Comparison of ENCODE assay signal across 17 cellular contexts in the genomic region with DNA sequence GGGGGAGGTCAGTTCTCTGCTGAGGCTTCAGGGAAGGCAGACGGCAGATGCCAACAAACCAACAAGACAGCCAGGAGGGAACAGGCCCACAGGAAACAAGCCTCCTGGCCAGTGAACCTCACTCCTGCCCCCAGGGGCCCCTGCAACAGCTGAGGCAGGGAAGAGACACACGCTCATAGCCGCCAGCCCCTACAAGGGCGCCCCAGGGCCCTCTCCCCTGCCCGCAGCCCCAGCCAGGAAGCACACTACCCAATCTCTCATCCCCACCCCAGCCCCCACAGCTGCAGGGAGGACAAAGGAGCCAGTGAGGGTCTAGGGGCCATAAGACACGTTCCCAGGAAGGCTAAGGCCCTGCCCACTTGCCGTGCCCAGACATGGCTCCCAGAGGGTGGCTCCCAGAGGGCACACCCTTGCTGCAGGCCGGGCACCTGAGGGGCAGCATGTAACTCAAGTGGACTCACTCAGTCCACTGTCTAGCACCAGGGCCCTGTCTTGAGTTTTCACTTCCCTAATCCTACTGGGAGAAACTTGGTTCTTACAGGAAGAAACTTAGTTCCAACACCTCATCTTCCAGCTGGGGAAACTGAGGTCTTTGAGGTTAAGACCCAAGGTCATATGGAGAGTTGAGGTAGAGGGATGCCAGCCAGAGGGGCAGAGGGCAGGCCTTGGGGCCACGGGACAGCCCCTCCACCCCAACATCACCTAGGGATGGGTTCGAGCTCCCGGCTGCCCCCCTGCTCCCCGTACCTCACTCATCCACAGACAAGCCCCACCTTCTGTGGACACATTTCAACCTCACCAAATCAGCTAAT. TPM values are rescaled to one million over a fixed set of nuclear protein-coding genes. Genes with fewer than 3 reads are reported as not detected.
DNase-seq lines count a peak whose midpoint lies in the region; ATAC-seq and TF ChIP-seq lines count a peak whose summit lies in the region.
"Had no signal": no experiment of that assay in that cellular context is flagged by ENCODE, and none has a peak within 500 bp of the region (broad histone marks: within the 10 kb centered on the region; RNA-seq: fewer than 3 reads in every experiment).

No MANE protein-coding gene starts in this region.

- no peaks in the 10 kb centered on the region for H3K27me3 Mint-ChIP-seq in activated CD4-positive, alpha-beta T cell treated with anti-CD3 and anti-CD28 coated beads for 36 hours
- H3K27me3 Mint-ChIP-seq in activated naive CD8-positive, alpha-beta T cell treated with anti-CD3 and anti-CD28 coated beads, Interleukin-2, amount 10 ng/mL, durations not matched to agents 7 days and 5 days, result no peaks in the 10 kb centered on the region
- H3K27me3 Mint-ChIP-seq in natural killer cell treated with Interleukin-12 subunit alpha and Interleukin-12 subunit beta and Interleukin-15 and Interleukin-18, amount 100 ng/mL, for 72 hours, result no peaks in the 10 kb centered on the region

- DNase-seq in activated CD4-positive, alpha-beta T cell treated with anti-CD3 and anti-CD28 coated beads for 36 hours, result no peak
- no peak for DNase-seq in activated CD4-positive, alpha-beta T cell treated with anti-CD3 and anti-CD28 coated beads for 1 hour
- DNase-seq in activated naive CD8-positive, alpha-beta T cell treated with anti-CD3 and anti-CD28 coated beads, Interleukin-2, amount 10 ng/mL, durations not matched to agents 7 days and 5 days, result no peak
- DNase-seq in natural killer cell treated with Interleukin-12 subunit alpha and Interleukin-12 subunit beta and Interleukin-15 and Interleukin-18, amount 100 ng/mL, for 72 hours (ENCODE audit: low spot score), result no peak
- DNase-seq in T-helper 9 cell (no peak), DMS53 treated with DMSO at 0.1 percent for 48 hours (lab: John Stamatoyannopoulos, UW; ENCODE audit: unreplicated experiment) (no peak), MM.1S (no peak)
- DNase-seq: Calu3; effector CD4-positive, alpha-beta T cell; H7; NCI-H1436; NCI-H446; OCI-M1; stimulated activated naive CD4-positive, alpha-beta T cell treated with Interleukin-2 at 50 U/mL for 16 hours had no signal

- no peaks in the 10 kb centered on the region for H3F3A ChIP-seq in MM.1S (ENCODE audit: insufficient read depth, low read length)

- no peaks in the 10 kb centered on the region for H3K79me2 ChIP-seq in MM.1S (ENCODE audit: low read length)

- intact Hi-C loops in activated CD4-positive, alpha-beta T cell treated with anti-CD3 and anti-CD28 coated beads for 36 hours (cut with DNase I, micrococcal nuclease), result no loop called here

- H3K27me3 ChIP-seq in MM.1S (replicated peaks; ENCODE audit: insufficient read depth, low read length), result no peaks in the 10 kb centered on the region
- H3K27me3 ChIP-seq: vagina had no signal

- no peaks in the 10 kb centered on the region for H3K9me2 ChIP-seq in MM.1S (replicated peaks; ENCODE audit: insufficient read depth, low read length)

- H3K4me3 Mint-ChIP-seq in activated CD4-positive, alpha-beta T cell treated with anti-CD3 and anti-CD28 coated beads for 36 hours, result peak overlapping the region; percentile 43
- H3K4me3 Mint-ChIP-seq in activated naive CD8-positive, alpha-beta T cell treated with anti-CD3 and anti-CD28 coated beads, Interleukin-2, amount 10 ng/mL, durations not matched to agents 7 days and 5 days, result peak overlapping the region; percentile 95
- peak overlapping the region; percentile 87 for H3K4me3 Mint-ChIP-seq in natural killer cell treated with Interleukin-12 subunit alpha and Interleukin-12 subunit beta and Interleukin-15 and Interleukin-18, amount 100 ng/mL, for 72 hours

- H3K9ac ChIP-seq in MM.1S (ENCODE audit: low read length), result no peak overlapping the region

- no peaks in the 10 kb centered on the region for H3K4me1 ChIP-seq in MM.1S (ENCODE audit: low read length)
- H3K4me1 ChIP-seq: A549, vagina had no signal

- no peak overlapping the region for H3K4me3 ChIP-seq in MM.1S (ENCODE audit: low read length)
- H3K4me3 ChIP-seq: A549, vagina had no signal

- ATAC-seq in activated CD4-positive, alpha-beta T cell treated with anti-CD3 and anti-CD28 coated beads for 36 hours, result peak; percentile 12
- peak; percentile 23 for ATAC-seq in HG03432 (IDR thresholded peaks at IDR 0.05; ENCODE audit: unreplicated experiment)
- peak; percentile 20 for ATAC-seq in activated naive CD8-positive, alpha-beta T cell treated with anti-CD3 and anti-CD28 coated beads, Interleukin-2, amount 10 ng/mL, durations not matched to agents 7 days and 5 days (ENCODE audit: low read depth)
- peak; percentile 43 to 48 for ATAC-seq in natural killer cell treated with Interleukin-12 subunit alpha and Interleukin-12 subunit beta and Interleukin-15 and Interleukin-18, amount 100 ng/mL, for 72 hours
- ATAC-seq: A549 had no signal

- CTCF ChIA-PET in activated CD4-positive, alpha-beta T cell treated with anti-CD3 and anti-CD28 coated beads for 36 hours (lab: Charles Lee), result no interaction called here

- H3K27ac ChIP-seq in MM.1S (ENCODE audit: low read length), result no peak overlapping the region
- H3K27ac ChIP-seq: A549, vagina had no signal

- no peaks in the 10 kb centered on the region for H3K9me3 ChIP-seq in MM.1S (replicated peaks; ENCODE audit: insufficient read depth, low read length)
- H3K9me3 ChIP-seq: A549, vagina had no signal

- no peaks in the 10 kb centered on the region for H4K20me1 ChIP-seq in MM.1S (ENCODE audit: insufficient read depth, low read length)

- H3K36me3 Mint-ChIP-seq in activated CD4-positive, alpha-beta T cell treated with anti-CD3 and anti-CD28 coated beads for 36 hours (ENCODE audit: low read depth), result no peaks in the 10 kb centered on the region
- peaks cover 5% of the 10 kb centered on the region for H3K36me3 Mint-ChIP-seq in activated naive CD8-positive, alpha-beta T cell treated with anti-CD3 and anti-CD28 coated beads, Interleukin-2, amount 10 ng/mL, durations not matched to agents 7 days and 5 days
- no peaks in the 10 kb centered on the region for H3K36me3 Mint-ChIP-seq in natural killer cell treated with Interleukin-12 subunit alpha and Interleukin-12 subunit beta and Interleukin-15 and Interleukin-18, amount 100 ng/mL, for 72 hours

- POLR2A ChIA-PET in activated CD4-positive, alpha-beta T cell treated with anti-CD3 and anti-CD28 coated beads for 36 hours (lab: Charles Lee), result no interaction called here
- POLR2A ChIA-PET in activated naive CD8-positive, alpha-beta T cell treated with anti-CD3 and anti-CD28 coated beads, Interleukin-2, amount 10 ng/mL, durations not matched to agents 7 days and 5 days (lab: Charles Lee), result interaction anchor here (0.7 to 1.6 kb wide), 7 partner anchors 9 to 278 kb away, joined by 3 to 7 read pairs (median 3); partner anchors contain the start of gene PRADC1

- H2AFZ ChIP-seq in MM.1S (ENCODE audit: low read length), result no peak overlapping the region

- no peaks in the 10 kb centered on the region for H3K36me3 ChIP-seq in MM.1S (replicated peaks; ENCODE audit: insufficient read depth, low read length)
- H3K36me3 ChIP-seq: vagina had no signal

- TF ChIP-seq CTCF in MM.1S (IDR thresholded peaks at IDR 0.05; ENCODE audit: low read length), result no peak

- peaks cover 13% of the 10 kb centered on the region for H3K4me1 Mint-ChIP-seq in activated CD4-positive, alpha-beta T cell treated with anti-CD3 and anti-CD28 coated beads for 36 hours
- H3K4me1 Mint-ChIP-seq in activated naive CD8-positive, alpha-beta T cell treated with anti-CD3 and anti-CD28 coated beads, Interleukin-2, amount 10 ng/mL, durations not matched to agents 7 days and 5 days, result peaks cover 34% of the 10 kb centered on the region
- H3K4me1 Mint-ChIP-seq in natural killer cell treated with Interleukin-12 subunit alpha and Interleukin-12 subunit beta and Interleukin-15 and Interleukin-18, amount 100 ng/mL, for 72 hours (ENCODE audit: low read depth in 2 of 2), result peaks cover 31 to 43% of the 10 kb centered on the region in 2 donors

- H3K27ac Mint-ChIP-seq in activated CD4-positive, alpha-beta T cell treated with anti-CD3 and anti-CD28 coated beads for 36 hours, result no peak overlapping the region
- H3K27ac Mint-ChIP-seq in activated naive CD8-positive, alpha-beta T cell treated with anti-CD3 and anti-CD28 coated beads, Interleukin-2, amount 10 ng/mL, durations not matched to agents 7 days and 5 days, result peak overlapping the region; percentile 98
- peak overlapping the region; percentile 93 to 98 for H3K27ac Mint-ChIP-seq in natural killer cell treated with Interleukin-12 subunit alpha and Interleukin-12 subunit beta and Interleukin-15 and Interleukin-18, amount 100 ng/mL, for 72 hours

- no peak overlapping the region for H3K4me2 ChIP-seq in MM.1S (ENCODE audit: low read depth, low read length)
- H3K4me2 ChIP-seq: A549 had no signal

- no peaks in the 10 kb centered on the region for H3K9me3 Mint-ChIP-seq in activated CD4-positive, alpha-beta T cell treated with anti-CD3 and anti-CD28 coated beads for 36 hours (ENCODE audit: low read depth)
- H3K9me3 Mint-ChIP-seq in activated naive CD8-positive, alpha-beta T cell treated with anti-CD3 and anti-CD28 coated beads, Interleukin-2, amount 10 ng/mL, durations not matched to agents 7 days and 5 days, result no peaks in the 10 kb centered on the region
- no peaks in the 10 kb centered on the region for H3K9me3 Mint-ChIP-seq in natural killer cell treated with Interleukin-12 subunit alpha and Interleukin-12 subunit beta and Interleukin-15 and Interleukin-18, amount 100 ng/mL, for 72 hours

RNA-seq across cellular contexts. Expression of gene EMX1, which starts 37.3 kb away (rescaled TPM):
- not detected for total RNA-seq in activated CD4-positive, alpha-beta T cell treated with anti-CD3 and anti-CD28 coated beads for 36 hours
- total RNA-seq in activated naive CD8-positive, alpha-beta T cell treated with anti-CD3 and anti-CD28 coated beads, Interleukin-2, amount 10 ng/mL, durations not matched to agents 7 days and 5 days, result not detected
- not detected for total RNA-seq in natural killer cell treated with Interleukin-12 subunit alpha and Interleukin-12 subunit beta and Interleukin-15 and Interleukin-18, amount 100 ng/mL, for 72 hours
- total RNA-seq: Calu3, vagina had no signal

Comparison
In these comparisons a context has a peak if more than half of its experiments do, and no peak if none do; other contexts are left out.
1. H3K4me3 Mint-ChIP-seq: peak in every context shown above with its lines; median percentile 95 in activated naive CD8-positive, alpha-beta T cell treated with anti-CD3 and anti-CD28 coated beads, Interleukin-2, amount 10 ng/mL, durations not matched to agents 7 days and 5 days; 87 in natural killer cell treated with Interleukin-12 subunit alpha and Interleukin-12 subunit beta and Interleukin-15 and Interleukin-18, amount 100 ng/mL, for 72 hours; 43 in activated CD4-positive, alpha-beta T cell treated with anti-CD3 and anti-CD28 coated beads for 36 hours.